In the genomic region with DNA sequence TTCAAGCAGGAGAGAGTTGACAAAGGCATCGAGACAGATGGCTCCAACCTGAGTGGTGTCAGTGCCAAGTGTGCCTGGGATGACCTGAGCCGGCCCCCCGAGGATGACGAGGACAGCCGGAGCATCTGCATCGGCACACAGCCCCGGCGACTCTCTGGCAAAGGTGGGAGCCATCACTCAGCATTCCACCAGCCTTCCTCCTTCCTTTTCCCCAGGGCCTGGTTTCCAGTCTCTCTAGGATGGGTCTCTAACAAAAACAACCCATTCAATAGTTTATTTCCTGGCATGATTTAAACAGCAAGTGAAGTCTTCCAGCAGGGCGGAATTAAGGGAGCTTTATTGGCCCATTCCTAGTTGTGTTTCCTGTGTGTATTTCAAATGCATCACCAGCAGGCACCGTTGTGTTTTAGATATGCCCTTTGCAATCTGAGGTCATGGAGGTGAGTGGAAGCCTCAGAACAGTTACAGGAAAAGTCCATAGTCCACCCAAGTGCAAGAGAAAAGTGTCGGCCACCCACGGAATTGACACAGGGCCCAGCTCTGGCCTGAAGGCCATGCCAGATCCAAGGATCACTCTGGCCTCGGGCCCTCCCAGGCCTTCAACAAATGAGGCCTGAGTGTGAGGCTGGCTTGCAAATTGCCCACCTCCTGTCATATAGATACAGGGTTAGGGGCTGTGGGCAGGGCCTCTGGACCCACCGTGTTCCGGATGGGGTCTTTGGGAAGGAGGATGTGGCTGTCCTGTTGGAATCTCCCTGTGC, we compare ENCODE assay signal across 13 cellular contexts. TPM values are rescaled to one million over a fixed set of nuclear protein-coding genes. Genes with fewer than 3 reads are reported as not detected.
DNase-seq lines count a peak whose midpoint lies in the region; ATAC-seq and TF ChIP-seq lines count a peak whose summit lies in the region.
"Had no signal": no experiment of that assay in that cellular context is flagged by ENCODE, and none has a peak within 500 bp of the region (broad histone marks: within the 10 kb centered on the region; RNA-seq: fewer than 3 reads in every experiment).

No MANE protein-coding gene starts in this region.

- H3K27ac ChIP-seq in gastroesophageal sphincter (peak overlapping the region in 3 of 4 donors; percentile 45 to 57 (median 54)), muscle layer of colon (ENCODE audit: low read depth, low read length) (peak overlapping the region; percentile 84), thoracic aorta (peak overlapping the region; percentile 12 to 42)
- H3K27ac ChIP-seq: BLaER1 treated with 17β-estradiol and CSF1 and Interleukin-3, amounts not matched to agents 10 nM and 100 nM had no signal

- H3K9ac ChIP-seq in muscle layer of colon (ENCODE audit: low read length) = no peak overlapping the region

- H3K4me1 ChIP-seq in gastroesophageal sphincter (peaks cover 0 to 86% (median 34%) of the 10 kb centered on the region in 3 donors), muscle layer of colon (ENCODE audit: insufficient read depth, low read length) (peaks cover 36% of the 10 kb centered on the region), thoracic aorta (ENCODE audit: control insufficient read depth in 1 of 2, low read depth in 2 of 2) (peaks cover 28 to 69% of the 10 kb centered on the region in 2 donors)

- ATAC-seq in gastroesophageal sphincter (peak; percentile 32), thoracic aorta (ENCODE audit: insufficient number of reproducible peaks, low FRiP score, low read depth) (no peak), HG03135 (IDR thresholded peaks at IDR 0.05; ENCODE audit: unreplicated experiment) (no peak), GM18517 (IDR thresholded peaks at IDR 0.05; ENCODE audit: unreplicated experiment) (no peak)

- no peak for TF ChIP-seq EP300 in gastroesophageal sphincter (IDR thresholded peaks at IDR 0.05)

- 41 to 50% methylated on average over 5 to 7 of the region's 15 CpGs for WGBS in gastroesophageal sphincter (ENCODE audit: low coverage in 1 of 2), 2 donors

- H3K27me3 ChIP-seq in gastroesophageal sphincter (no peaks in the 10 kb centered on the region), muscle layer of colon (ENCODE audit: control insufficient read depth in 1 of 2, insufficient read depth in 2 of 2, low read length in 2 of 2) (no peaks in the 10 kb centered on the region), thoracic aorta (replicated peaks; ENCODE audit: insufficient read depth) (no peaks in the 10 kb centered on the region)
- H3K27me3 ChIP-seq: BLaER1 treated with 17β-estradiol and CSF1 and Interleukin-3, amounts not matched to agents 10 nM and 100 nM; Peyer's patch had no signal

- no peak for TF ChIP-seq POLR2A in gastroesophageal sphincter (IDR thresholded peaks at IDR 0.05)

- DNase-seq in UCSD-AML1 (lab: John Stamatoyannopoulos, UW; ENCODE audit: unreplicated experiment) = peak; percentile 57
- DNase-seq in thoracic aorta (ENCODE audit: low spot score) = no peak
- DNase-seq in EL = no peak
- DNase-seq in SIG-M5 treated with dmso at 0.1 percent for 504 hours (lab: John Stamatoyannopoulos, UW; ENCODE audit: unreplicated experiment) = no peak
- DNase-seq: activated CD4-positive, CD25-positive, alpha-beta regulatory T cell treated with anti-CD3 and anti-CD28 coated beads, Interleukin-2, amount 50 U/mL, for 72 hours; central memory CD4-positive, alpha-beta T cell; stimulated activated CD4-positive, alpha-beta T cell treated with anti-CD3 and anti-CD28 coated beads, Interleukin-12 subunit alpha, Interleukin-12 subunit beta, amount 100 ng/mL, for 4 hours had no signal

- TF ChIP-seq CTCF in gastroesophageal sphincter (IDR thresholded peaks at IDR 0.05) (peak in 1 of 4 experiments; percentile 3), thoracic aorta (IDR thresholded peaks at IDR 0.05) (no peak)

- H3K4me3 ChIP-seq in gastroesophageal sphincter = no peak overlapping the region
- H3K4me3 ChIP-seq in muscle layer of colon (ENCODE audit: low read depth in 1 of 2, low read length in 2 of 2) = no peak overlapping the region
- no peak overlapping the region for H3K4me3 ChIP-seq in thoracic aorta
- H3K4me3 ChIP-seq: BLaER1 treated with 17β-estradiol and CSF1 and Interleukin-3, amounts not matched to agents 10 nM and 100 nM; Peyer's patch had no signal

- peaks cover 0 to 75% of the 10 kb centered on the region in 2 donors for H3K36me3 ChIP-seq in gastroesophageal sphincter
- H3K36me3 ChIP-seq in muscle layer of colon (ENCODE audit: insufficient read depth, low read length) = peaks cover 17% of the 10 kb centered on the region
- no peaks in the 10 kb centered on the region for H3K36me3 ChIP-seq in thoracic aorta

- H3K9me3 ChIP-seq in gastroesophageal sphincter = no peaks in the 10 kb centered on the region
- no peaks in the 10 kb centered on the region for H3K9me3 ChIP-seq in muscle layer of colon (ENCODE audit: low read length)
- no peaks in the 10 kb centered on the region for H3K9me3 ChIP-seq in thoracic aorta
- H3K9me3 ChIP-seq: BLaER1 treated with 17β-estradiol and CSF1 and Interleukin-3, amounts not matched to agents 10 nM and 100 nM; Peyer's patch had no signal

RNA-seq across cellular contexts. Expression of a gene that starts 47.0 kb away (rescaled TPM):
- 100 to 1,000 TPM in 3 of 4 donors, 10 to 100 TPM in 1; 96.7 to 171 (median 131) TPM for total RNA-seq in gastroesophageal sphincter
- total RNA-seq in thoracic aorta = 100 to 1,000 TPM; 154 to 192 TPM

Comparison
In these comparisons a context has a peak if more than half of its experiments do, and no peak if none do; other contexts are left out.
1. H3K27ac ChIP-seq: peak in every context shown above with its lines; median percentile 84 in muscle layer of colon; 54 in gastroesophageal sphincter; 27 in thoracic aorta.